Comparison of ENCODE assay signal across 1 cellular context in the genomic region with DNA sequence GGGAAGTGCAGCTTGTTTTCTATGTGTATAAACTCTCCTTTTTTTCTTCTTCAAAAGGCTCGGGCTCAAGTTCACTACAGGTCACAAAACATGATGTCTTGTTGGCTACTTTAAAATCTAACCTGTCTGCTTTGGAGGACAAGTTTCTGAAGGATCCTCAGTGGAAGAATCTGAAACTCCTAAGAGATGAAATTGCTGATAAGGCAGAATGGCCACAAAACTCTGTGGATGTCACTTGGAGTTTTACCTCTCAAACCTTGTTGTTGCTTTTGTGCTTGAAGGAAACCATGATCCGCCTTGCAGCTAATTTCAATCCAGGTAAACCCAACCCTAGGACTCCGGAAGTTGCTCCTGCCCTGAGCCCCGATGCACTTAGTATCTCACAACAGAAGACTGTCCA.
TF ChIP-seq lines count a peak whose summit lies in the region.

No MANE protein-coding gene starts in this region.

TF ChIP-seq in K562, 482 proteins besides CTCF, POLR2A, EP300 and RAD21 (continued from another document):
- TF ChIP-seq, protein P1, sequence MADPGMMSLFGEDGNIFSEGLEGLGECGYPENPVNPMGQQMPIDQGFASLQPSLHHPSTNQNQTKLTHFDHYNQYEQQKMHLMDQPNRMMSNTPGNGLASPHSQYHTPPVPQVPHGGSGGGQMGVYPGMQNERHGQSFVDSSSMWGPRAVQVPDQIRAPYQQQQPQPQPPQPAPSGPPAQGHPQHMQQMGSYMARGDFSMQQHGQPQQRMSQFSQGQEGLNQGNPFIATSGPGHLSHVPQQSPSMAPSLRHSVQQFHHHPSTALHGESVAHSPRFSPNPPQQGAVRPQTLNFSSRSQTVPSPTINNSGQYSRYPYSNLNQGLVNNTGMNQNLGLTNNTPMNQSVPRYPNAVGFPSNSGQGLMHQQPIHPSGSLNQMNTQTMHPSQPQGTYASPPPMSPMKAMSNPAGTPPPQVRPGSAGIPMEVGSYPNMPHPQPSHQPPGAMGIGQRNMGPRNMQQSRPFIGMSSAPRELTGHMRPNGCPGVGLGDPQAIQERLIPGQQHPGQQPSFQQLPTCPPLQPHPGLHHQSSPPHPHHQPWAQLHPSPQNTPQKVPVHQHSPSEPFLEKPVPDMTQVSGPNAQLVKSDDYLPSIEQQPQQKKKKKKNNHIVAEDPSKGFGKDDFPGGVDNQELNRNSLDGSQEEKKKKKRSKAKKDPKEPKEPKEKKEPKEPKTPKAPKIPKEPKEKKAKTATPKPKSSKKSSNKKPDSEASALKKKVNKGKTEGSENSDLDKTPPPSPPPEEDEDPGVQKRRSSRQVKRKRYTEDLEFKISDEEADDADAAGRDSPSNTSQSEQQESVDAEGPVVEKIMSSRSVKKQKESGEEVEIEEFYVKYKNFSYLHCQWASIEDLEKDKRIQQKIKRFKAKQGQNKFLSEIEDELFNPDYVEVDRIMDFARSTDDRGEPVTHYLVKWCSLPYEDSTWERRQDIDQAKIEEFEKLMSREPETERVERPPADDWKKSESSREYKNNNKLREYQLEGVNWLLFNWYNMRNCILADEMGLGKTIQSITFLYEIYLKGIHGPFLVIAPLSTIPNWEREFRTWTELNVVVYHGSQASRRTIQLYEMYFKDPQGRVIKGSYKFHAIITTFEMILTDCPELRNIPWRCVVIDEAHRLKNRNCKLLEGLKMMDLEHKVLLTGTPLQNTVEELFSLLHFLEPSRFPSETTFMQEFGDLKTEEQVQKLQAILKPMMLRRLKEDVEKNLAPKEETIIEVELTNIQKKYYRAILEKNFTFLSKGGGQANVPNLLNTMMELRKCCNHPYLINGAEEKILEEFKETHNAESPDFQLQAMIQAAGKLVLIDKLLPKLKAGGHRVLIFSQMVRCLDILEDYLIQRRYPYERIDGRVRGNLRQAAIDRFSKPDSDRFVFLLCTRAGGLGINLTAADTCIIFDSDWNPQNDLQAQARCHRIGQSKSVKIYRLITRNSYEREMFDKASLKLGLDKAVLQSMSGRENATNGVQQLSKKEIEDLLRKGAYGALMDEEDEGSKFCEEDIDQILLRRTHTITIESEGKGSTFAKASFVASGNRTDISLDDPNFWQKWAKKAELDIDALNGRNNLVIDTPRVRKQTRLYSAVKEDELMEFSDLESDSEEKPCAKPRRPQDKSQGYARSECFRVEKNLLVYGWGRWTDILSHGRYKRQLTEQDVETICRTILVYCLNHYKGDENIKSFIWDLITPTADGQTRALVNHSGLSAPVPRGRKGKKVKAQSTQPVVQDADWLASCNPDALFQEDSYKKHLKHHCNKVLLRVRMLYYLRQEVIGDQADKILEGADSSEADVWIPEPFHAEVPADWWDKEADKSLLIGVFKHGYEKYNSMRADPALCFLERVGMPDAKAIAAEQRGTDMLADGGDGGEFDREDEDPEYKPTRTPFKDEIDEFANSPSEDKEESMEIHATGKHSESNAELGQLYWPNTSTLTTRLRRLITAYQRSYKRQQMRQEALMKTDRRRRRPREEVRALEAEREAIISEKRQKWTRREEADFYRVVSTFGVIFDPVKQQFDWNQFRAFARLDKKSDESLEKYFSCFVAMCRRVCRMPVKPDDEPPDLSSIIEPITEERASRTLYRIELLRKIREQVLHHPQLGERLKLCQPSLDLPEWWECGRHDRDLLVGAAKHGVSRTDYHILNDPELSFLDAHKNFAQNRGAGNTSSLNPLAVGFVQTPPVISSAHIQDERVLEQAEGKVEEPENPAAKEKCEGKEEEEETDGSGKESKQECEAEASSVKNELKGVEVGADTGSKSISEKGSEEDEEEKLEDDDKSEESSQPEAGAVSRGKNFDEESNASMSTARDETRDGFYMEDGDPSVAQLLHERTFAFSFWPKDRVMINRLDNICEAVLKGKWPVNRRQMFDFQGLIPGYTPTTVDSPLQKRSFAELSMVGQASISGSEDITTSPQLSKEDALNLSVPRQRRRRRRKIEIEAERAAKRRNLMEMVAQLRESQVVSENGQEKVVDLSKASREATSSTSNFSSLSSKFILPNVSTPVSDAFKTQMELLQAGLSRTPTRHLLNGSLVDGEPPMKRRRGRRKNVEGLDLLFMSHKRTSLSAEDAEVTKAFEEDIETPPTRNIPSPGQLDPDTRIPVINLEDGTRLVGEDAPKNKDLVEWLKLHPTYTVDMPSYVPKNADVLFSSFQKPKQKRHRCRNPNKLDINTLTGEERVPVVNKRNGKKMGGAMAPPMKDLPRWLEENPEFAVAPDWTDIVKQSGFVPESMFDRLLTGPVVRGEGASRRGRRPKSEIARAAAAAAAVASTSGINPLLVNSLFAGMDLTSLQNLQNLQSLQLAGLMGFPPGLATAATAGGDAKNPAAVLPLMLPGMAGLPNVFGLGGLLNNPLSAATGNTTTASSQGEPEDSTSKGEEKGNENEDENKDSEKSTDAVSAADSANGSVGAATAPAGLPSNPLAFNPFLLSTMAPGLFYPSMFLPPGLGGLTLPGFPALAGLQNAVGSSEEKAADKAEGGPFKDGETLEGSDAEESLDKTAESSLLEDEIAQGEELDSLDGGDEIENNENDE (IDR thresholded peaks at IDR 0.05; ENCODE audit: low read depth, low read length), result no peak
- TF ChIP-seq DIDO1 (tag; IDR thresholded peaks at IDR 0.05; ENCODE audit: low read depth) (no peak), IFI16 (CRISPR knock-in tag; IDR thresholded peaks at IDR 0.05) (no peak), FUS (optimal IDR thresholded peaks at IDR 0.05; ENCODE audit: low read depth, low read length) (no peak), MAFF (IDR thresholded peaks at IDR 0.05; ENCODE audit: low read length) (peak; percentile 82), C11orf30 (IDR thresholded peaks at IDR 0.05; ENCODE audit: low read depth) (peak; percentile 79), ZFP1 (CRISPR knock-in tag; IDR thresholded peaks at IDR 0.05) (no peak), PHF21A (IDR thresholded peaks at IDR 0.05; ENCODE audit: borderline replicate concordance, low read depth) (no peak), POLR3G (IDR thresholded peaks at IDR 0.05; ENCODE audit: extremely low read depth, insufficient read length, insufficient replicate concordance) (no peak), NR4A1 (CRISPR knock-in tag; IDR thresholded peaks at IDR 0.05) (no peak), NR4A1 (tag; IDR thresholded peaks at IDR 0.05) (no peak), ZC3H8 (IDR thresholded peaks at IDR 0.05) (no peak), RUNX1 (IDR thresholded peaks at IDR 0.05; ENCODE audit: low read depth) (no peak), ASH1L (IDR thresholded peaks at IDR 0.05; ENCODE audit: borderline replicate concordance, low read depth, partially characterized antibody) (no peak)
